In genomic region chr1:182128502-182128901, GRCh38 we compare ENCODE assay signal across 13 cellular contexts.
"Had no signal": no experiment of that assay in that cellular context is flagged by ENCODE, and none has a peak within 500 bp of the region (broad histone marks: within the 10 kb centered on the region; RNA-seq: fewer than 3 reads in every experiment).

No MANE protein-coding gene starts in this region.

- H2AFZ ChIP-seq: hepatocyte had no signal

- H3K4me2 ChIP-seq: hepatocyte had no signal

- ATAC-seq: effector memory CD8-positive, alpha-beta T cell; left colon; naive thymus-derived CD4-positive, alpha-beta T cell had no signal

- H3K27ac ChIP-seq: epithelial cell of prostate, esophagus squamous epithelium, hepatocyte, sigmoid colon, skin epidermis had no signal

- H3K36me3 ChIP-seq: esophagus squamous epithelium, sigmoid colon had no signal

- FAIRE-seq: kidney had no signal

- H3K4me1 ChIP-seq: sigmoid colon had no signal

- DNase-seq: effector memory CD8-positive, alpha-beta T cell; esophagus squamous epithelium; foreskin fibroblast; kidney; left colon; mesendoderm; naive thymus-derived CD4-positive, alpha-beta T cell; nephron progenitor cell; sigmoid colon; stimulated activated naive CD4-positive, alpha-beta T cell had no signal

- H3K4me3 ChIP-seq: esophagus squamous epithelium, hepatocyte, sigmoid colon, skin epidermis had no signal

- H3K9me3 ChIP-seq: esophagus squamous epithelium had no signal

- H3K79me2 ChIP-seq: hepatocyte had no signal

- H3K27me3 ChIP-seq: esophagus squamous epithelium, hepatocyte, sigmoid colon had no signal
